In genomic region chr16:54772400-54772799, GRCh38 we compare ENCODE assay signal across 28 cellular contexts.
"Had no signal": no experiment of that assay in that cellular context is flagged by ENCODE, and none has a peak within 500 bp of the region (broad histone marks: within the 10 kb centered on the region; RNA-seq: fewer than 3 reads in every experiment).

No MANE protein-coding gene starts in this region.

- H3K4me1 Mint-ChIP-seq: endodermal cell had no signal

- H3K4me1 ChIP-seq: colonic mucosa, esophagus squamous epithelium, foreskin keratinocyte, gastrocnemius medialis, gastroesophageal sphincter, heart left ventricle, heart right ventricle had no signal

- H3K36me3 ChIP-seq: colonic mucosa, esophagus squamous epithelium, gastrocnemius medialis, gastroesophageal sphincter, heart left ventricle, heart right ventricle had no signal

- H3K27me3 ChIP-seq: colonic mucosa, esophagus squamous epithelium, foreskin keratinocyte, gastrocnemius medialis, gastroesophageal sphincter, heart right ventricle had no signal

- H3K9me3 Mint-ChIP-seq: dendritic cell treated with granulocyte-macrophage colony-stimulating factor and Interleukin-4, amounts not matched to agents 40 ng/mL and 50 ng/mL, for 4 days; effector memory CD8-positive, alpha-beta T cell; endodermal cell had no signal

- ATAC-seq: effector memory CD8-positive, alpha-beta T cell; esophagus mucosa; foreskin keratinocyte; gastrocnemius medialis; gastroesophageal sphincter; heart left ventricle; heart right ventricle had no signal

- H3K27ac Mint-ChIP-seq: dendritic cell treated with granulocyte-macrophage colony-stimulating factor and Interleukin-4, amounts not matched to agents 40 ng/mL and 50 ng/mL, for 4 days; effector memory CD8-positive, alpha-beta T cell; endodermal cell had no signal

- DNase-seq: colonic mucosa; cortex of kidney; dermis blood vessel endothelial cell; dorsolateral prefrontal cortex; effector CD4-positive, alpha-beta T cell; effector CD8-positive, alpha-beta T cell; effector memory CD4-positive, alpha-beta T cell; effector memory CD8-positive, alpha-beta T cell; endodermal cell; erythroblast; esophagus squamous epithelium; foreskin fibroblast; foreskin keratinocyte; foreskin melanocyte; gastrocnemius medialis; glutamatergic neuron; head of caudate nucleus; heart left ventricle; heart right ventricle had no signal

- H3K27ac ChIP-seq: colonic mucosa, coronary artery, dorsolateral prefrontal cortex, epithelial cell of prostate, esophagus squamous epithelium, foreskin keratinocyte, gastrocnemius medialis, gastroesophageal sphincter, heart left ventricle, heart right ventricle had no signal

- H3K27me3 Mint-ChIP-seq: dendritic cell treated with granulocyte-macrophage colony-stimulating factor and Interleukin-4, amounts not matched to agents 40 ng/mL and 50 ng/mL, for 4 days had no signal

- H3K4me3 Mint-ChIP-seq: dendritic cell treated with granulocyte-macrophage colony-stimulating factor and Interleukin-4, amounts not matched to agents 40 ng/mL and 50 ng/mL, for 4 days; effector memory CD8-positive, alpha-beta T cell; endodermal cell had no signal

- FAIRE-seq: colon, endometrium, endothelial cell of umbilical vein, frontal cortex had no signal

- H3K4me3 ChIP-seq: colonic mucosa, coronary artery, dorsolateral prefrontal cortex, esophagus squamous epithelium, gastrocnemius medialis, gastroesophageal sphincter, heart left ventricle, heart right ventricle had no signal

- H3K9me3 ChIP-seq: colonic mucosa, esophagus squamous epithelium, gastrocnemius medialis had no signal
